22 cellular contexts compared by ENCODE assay signal in genomic region chr5:90875456-90875855, GRCh38.
DNase-seq lines count a peak whose midpoint lies in the region; ATAC-seq, FAIRE-seq and TF ChIP-seq lines count a peak whose summit lies in the region.
"Had no signal": no experiment of that assay in that cellular context is flagged by ENCODE, and none has a peak within 500 bp of the region (broad histone marks: within the 10 kb centered on the region; RNA-seq: fewer than 3 reads in every experiment).

No MANE protein-coding gene starts in this region.

- H3K4me3 ChIP-seq in lower lobe of right lung: no peak overlapping the region
- no peak overlapping the region for H3K4me3 ChIP-seq in smooth muscle cell
- H3K4me3 ChIP-seq: BLaER1 treated with 17β-estradiol and CSF1 and Interleukin-3, amounts not matched to agents 10 nM and 100 nM had no signal

- no peaks in the 10 kb centered on the region for H3K9me3 Mint-ChIP-seq in WTC11
- H3K9me3 Mint-ChIP-seq in activated CD4-positive, alpha-beta T cell treated with anti-CD3 and anti-CD28 coated beads, Interleukin-2, amount 10 ng/mL, durations not matched to agents 7 days and 5 days: no peaks in the 10 kb centered on the region
- H3K9me3 Mint-ChIP-seq in T-cell: no peaks in the 10 kb centered on the region
- H3K9me3 Mint-ChIP-seq: CD8-positive, alpha-beta T cell had no signal

- H3K27me3 Mint-ChIP-seq in WTC11 (ENCODE audit: low read depth): no peaks in the 10 kb centered on the region
- peaks cover 45% of the 10 kb centered on the region for H3K27me3 Mint-ChIP-seq in activated CD4-positive, alpha-beta T cell treated with anti-CD3 and anti-CD28 coated beads, Interleukin-2, amount 10 ng/mL, durations not matched to agents 7 days and 5 days
- peaks cover 16 to 18% of the 10 kb centered on the region in 2 donors for H3K27me3 Mint-ChIP-seq in T-cell

- peak overlapping the region; percentile 77 for H3K9ac ChIP-seq in smooth muscle cell (ENCODE audit: low read depth)
- H3K9ac ChIP-seq: BLaER1 treated with 17β-estradiol and CSF1 and Interleukin-3, amounts not matched to agents 10 nM and 100 nM had no signal

- FAIRE-seq in GM19239 (lab: Jason Lieb, UNC): peak; percentile 21
- FAIRE-seq: GM12891 had no signal

- H3K4me1 Mint-ChIP-seq in WTC11: peaks cover 34% of the 10 kb centered on the region
- peaks cover 11% of the 10 kb centered on the region for H3K4me1 Mint-ChIP-seq in activated CD4-positive, alpha-beta T cell treated with anti-CD3 and anti-CD28 coated beads, Interleukin-2, amount 10 ng/mL, durations not matched to agents 7 days and 5 days
- H3K4me1 Mint-ChIP-seq in T-cell: peaks cover 19 to 30% (median 25%) of the 10 kb centered on the region in 3 donors

- H4K20me1 ChIP-seq in smooth muscle cell (ENCODE audit: low read depth): no peaks in the 10 kb centered on the region
- H4K20me1 ChIP-seq: BLaER1 treated with 17β-estradiol and CSF1 and Interleukin-3, amounts not matched to agents 10 nM and 100 nM had no signal

- H3K4me2 ChIP-seq in smooth muscle cell: peak overlapping the region; percentile 68

- DNase-seq in GM19239 (ENCODE audit: insufficient read length, low spot score) (no peak), WTC11 (ENCODE audit: low spot score) (no peak), lower lobe of right lung (no peak), smooth muscle cell (lab: John Stamatoyannopoulos, UW; ENCODE audit: unreplicated experiment) (no peak), T-cell (no peak), kidney glomerular epithelial cell (lab: John Stamatoyannopoulos, UW) (no peak)
- DNase-seq in activated CD4-positive, alpha-beta T cell treated with anti-CD3 and anti-CD28 coated beads, Interleukin-2, amount 10 ng/mL, durations not matched to agents 7 days and 5 days: no peak
- DNase-seq in activated naive CD4-positive, alpha-beta T cell treated with anti-CD3 and anti-CD28 coated beads, Interleukin-2, amount 50 U/mL, for 16 hours: no peak
- DNase-seq: CD8-positive, alpha-beta T cell; DMS53; HCEC 1CT; KBM-7; NCI-H1105 treated with DMSO at 0.1 percent for 48 hours; NCI-H1694 treated with DMSO at 0.1 percent for 48 hours; NCI-H2107; NCI-H510A treated with DMSO at 0.1 percent for 48 hours; NCI-H774; SIG-M5 had no signal

- H3K4me3 Mint-ChIP-seq in WTC11: no peak overlapping the region
- H3K4me3 Mint-ChIP-seq in activated CD4-positive, alpha-beta T cell treated with anti-CD3 and anti-CD28 coated beads, Interleukin-2, amount 10 ng/mL, durations not matched to agents 7 days and 5 days: no peak overlapping the region
- H3K4me3 Mint-ChIP-seq in T-cell: no peak overlapping the region
- H3K4me3 Mint-ChIP-seq: CD8-positive, alpha-beta T cell had no signal

- H3K36me3 ChIP-seq in lower lobe of right lung: no peaks in the 10 kb centered on the region
- no peaks in the 10 kb centered on the region for H3K36me3 ChIP-seq in smooth muscle cell (ENCODE audit: low read depth)
- H3K36me3 ChIP-seq: BLaER1 treated with 17β-estradiol and CSF1 and Interleukin-3, amounts not matched to agents 10 nM and 100 nM had no signal

- H3K4me1 ChIP-seq in lower lobe of right lung (peaks cover 41% of the 10 kb centered on the region), smooth muscle cell (ENCODE audit: low read depth) (peaks cover 51% of the 10 kb centered on the region)

- no peaks in the 10 kb centered on the region for H3K9me3 ChIP-seq in lower lobe of right lung
- H3K9me3 ChIP-seq in smooth muscle cell (replicated peaks; ENCODE audit: low read depth): no peaks in the 10 kb centered on the region
- H3K9me3 ChIP-seq: BLaER1 treated with 17β-estradiol and CSF1 and Interleukin-3, amounts not matched to agents 10 nM and 100 nM had no signal

- POLR2A ChIA-PET in WTC11 (lab: Charles Lee): no interaction called here
- POLR2A ChIA-PET in activated CD4-positive, alpha-beta T cell treated with anti-CD3 and anti-CD28 coated beads, Interleukin-2, amount 10 ng/mL, durations not matched to agents 7 days and 5 days (lab: Charles Lee): interaction anchor here (0.6 kb wide), 1 partner anchor 275 kb away, joined by 3 read pairs; no protein-coding TSS in a partner anchor
- POLR2A ChIA-PET in T-cell (lab: Charles Lee): no interaction called here

- TF ChIP-seq CTCF in WTC11 (IDR thresholded peaks at IDR 0.05): no peak
- no peak for TF ChIP-seq CTCF in lower lobe of right lung (IDR thresholded peaks at IDR 0.05)
- TF ChIP-seq CTCF in smooth muscle cell (IDR thresholded peaks at IDR 0.05; ENCODE audit: borderline replicate concordance, insufficient read depth, poor library complexity, severe bottlenecking): no peak

- ATAC-seq in WTC11 (no peak), lower lobe of right lung (peak; percentile 58 to 60), T-cell (replicated peaks in 1 of 4) (no peak)
- ATAC-seq: CD8-positive, alpha-beta T cell; SK-N-SH treated with all-trans-retinoic acid at 6 μM for 48 hours had no signal

- peak overlapping the region; percentile 41 for H2AFZ ChIP-seq in smooth muscle cell (ENCODE audit: low read depth)

- H3K79me2 ChIP-seq in smooth muscle cell (ENCODE audit: low read depth): no peaks in the 10 kb centered on the region

- H3F3A ChIP-seq in smooth muscle cell (ENCODE audit: low read depth): peaks cover 15% of the 10 kb centered on the region

- no peaks in the 10 kb centered on the region for H3K27me3 ChIP-seq in lower lobe of right lung (ENCODE audit: low read depth)
- H3K27me3 ChIP-seq in smooth muscle cell (ENCODE audit: low read depth): no peaks in the 10 kb centered on the region
- H3K27me3 ChIP-seq: BLaER1 treated with 17β-estradiol and CSF1 and Interleukin-3, amounts not matched to agents 10 nM and 100 nM had no signal

- H3K36me3 Mint-ChIP-seq in WTC11 (peaks cover 4% of the 10 kb centered on the region), T-cell (no peaks in the 10 kb centered on the region)
- no peaks in the 10 kb centered on the region for H3K36me3 Mint-ChIP-seq in activated CD4-positive, alpha-beta T cell treated with anti-CD3 and anti-CD28 coated beads, Interleukin-2, amount 10 ng/mL, durations not matched to agents 7 days and 5 days (ENCODE audit: low read depth)
- H3K36me3 Mint-ChIP-seq: CD8-positive, alpha-beta T cell had no signal

- H3K27ac ChIP-seq in lower lobe of right lung (peak overlapping the region; percentile 9), smooth muscle cell (ENCODE audit: low read depth) (peak overlapping the region; percentile 95)
- H3K27ac ChIP-seq: BLaER1 treated with 17β-estradiol and CSF1 and Interleukin-3, amounts not matched to agents 10 nM and 100 nM; RWPE1 had no signal

- H3K27ac Mint-ChIP-seq in WTC11 (peak overlapping the region; percentile 29; the same call in 1 of the 2 replicates), T-cell (no peak overlapping the region)
- no peak overlapping the region for H3K27ac Mint-ChIP-seq in activated CD4-positive, alpha-beta T cell treated with anti-CD3 and anti-CD28 coated beads, Interleukin-2, amount 10 ng/mL, durations not matched to agents 7 days and 5 days
- H3K27ac Mint-ChIP-seq: CD8-positive, alpha-beta T cell had no signal

- CTCF ChIA-PET in WTC11 (lab: Charles Lee): interaction anchor here (1.0 kb wide), 1 partner anchor 9 kb away, joined by 3 read pairs; no protein-coding TSS in a partner anchor
- CTCF ChIA-PET in activated CD4-positive, alpha-beta T cell treated with anti-CD3 and anti-CD28 coated beads, Interleukin-2, amount 10 ng/mL, durations not matched to agents 7 days and 5 days (lab: Charles Lee): no interaction called here
- CTCF ChIA-PET in T-cell (lab: Charles Lee): no interaction called here

- intact Hi-C loops in lower lobe of right lung (cut with DNase I): no loop called here

TF ChIP-seq in WTC11, 78 proteins besides CTCF, POLR2A, EP300 and RAD21:
- TF ChIP-seq, protein P1, sequence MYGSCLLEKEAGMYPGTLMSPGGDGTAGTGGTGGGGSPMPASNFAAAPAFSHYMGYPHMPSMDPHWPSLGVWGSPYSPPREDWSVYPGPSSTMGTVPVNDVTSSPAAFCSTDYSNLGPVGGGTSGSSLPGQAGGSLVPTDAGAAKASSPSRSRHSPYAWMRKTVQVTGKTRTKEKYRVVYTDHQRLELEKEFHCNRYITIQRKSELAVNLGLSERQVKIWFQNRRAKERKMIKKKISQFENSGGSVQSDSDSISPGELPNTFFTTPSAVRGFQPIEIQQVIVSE (CRISPR knock-in tag; IDR thresholded peaks at IDR 0.05; ENCODE audit: borderline replicate concordance): no peak
- TF ChIP-seq SMAD4 (CRISPR knock-in tag; IDR thresholded peaks at IDR 0.05): no peak

Comparison
In these comparisons a context has a peak if more than half of its experiments do, and no peak if none do; other contexts are left out.
1. ATAC-seq: peak in lower lobe of right lung (2 of 2); none in WTC11 (single experiment) and T-cell (0 of 4).